Comparison of ENCODE assay signal across 2 cellular contexts in the genomic region with DNA sequence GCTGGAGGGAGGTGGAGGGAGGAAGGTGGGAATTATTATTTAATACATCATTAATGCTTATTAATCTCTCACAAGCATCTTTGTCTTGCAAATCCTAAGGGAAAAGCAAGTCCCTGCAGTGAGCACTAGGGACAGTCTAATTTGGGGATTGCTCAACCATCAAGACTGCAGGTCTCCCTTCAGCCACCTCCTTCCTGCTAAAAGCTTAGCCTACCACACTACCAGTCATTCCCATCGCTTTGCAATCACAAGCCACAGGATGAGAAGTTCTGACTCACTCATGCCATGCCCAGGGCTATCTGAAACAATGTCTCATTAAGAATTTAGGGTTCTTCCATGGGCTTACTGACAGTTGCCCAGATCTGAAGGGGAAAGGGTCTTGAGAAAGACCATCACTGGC.
TF ChIP-seq lines count a peak whose summit lies in the region.

No MANE protein-coding gene starts in this region.

TF ChIP-seq in SK-N-SH, 30 proteins besides CTCF, POLR2A, EP300 and RAD21 (continued from another document):
- no peak for TF ChIP-seq REST (IDR thresholded peaks at IDR 0.05; ENCODE audit: low read depth, low read length)
- TF ChIP-seq, protein P1, sequence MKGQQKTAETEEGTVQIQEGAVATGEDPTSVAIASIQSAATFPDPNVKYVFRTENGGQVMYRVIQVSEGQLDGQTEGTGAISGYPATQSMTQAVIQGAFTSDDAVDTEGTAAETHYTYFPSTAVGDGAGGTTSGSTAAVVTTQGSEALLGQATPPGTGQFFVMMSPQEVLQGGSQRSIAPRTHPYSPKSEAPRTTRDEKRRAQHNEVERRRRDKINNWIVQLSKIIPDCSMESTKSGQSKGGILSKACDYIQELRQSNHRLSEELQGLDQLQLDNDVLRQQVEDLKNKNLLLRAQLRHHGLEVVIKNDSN (IDR thresholded peaks at IDR 0.05; ENCODE audit: borderline replicate concordance, low read depth): no peak

TF ChIP-seq in SK-N-SH treated with all-trans-retinoic acid at 6 μM for 48 hours, 23 proteins besides CTCF, POLR2A, EP300 and RAD21 (continued from another document):
- TF ChIP-seq ZC3H10 (CRISPR knock-in tag; IDR thresholded peaks at IDR 0.05) (no peak), ZFP3 (CRISPR knock-in tag; IDR thresholded peaks at IDR 0.05) (no peak), OSR1 (CRISPR knock-in tag; IDR thresholded peaks at IDR 0.05) (no peak), BACH2 (CRISPR knock-in tag; IDR thresholded peaks at IDR 0.05; ENCODE audit: borderline replicate concordance) (no peak), GLIS3 (CRISPR knock-in tag; IDR thresholded peaks at IDR 0.05) (no peak), TSHZ2 (CRISPR knock-in tag; IDR thresholded peaks at IDR 0.05) (no peak), ISL1 (CRISPR knock-in tag; IDR thresholded peaks at IDR 0.05) (no peak), ZNF70 (CRISPR knock-in tag; IDR thresholded peaks at IDR 0.05) (no peak), ZNF565 (CRISPR knock-in tag; conservative IDR thresholded peaks at IDR 0.05; ENCODE audit: low read depth) (no peak), TCF4 (CRISPR knock-in tag; IDR thresholded peaks at IDR 0.05; ENCODE audit: borderline replicate concordance) (no peak)
- TF ChIP-seq, protein P2, sequence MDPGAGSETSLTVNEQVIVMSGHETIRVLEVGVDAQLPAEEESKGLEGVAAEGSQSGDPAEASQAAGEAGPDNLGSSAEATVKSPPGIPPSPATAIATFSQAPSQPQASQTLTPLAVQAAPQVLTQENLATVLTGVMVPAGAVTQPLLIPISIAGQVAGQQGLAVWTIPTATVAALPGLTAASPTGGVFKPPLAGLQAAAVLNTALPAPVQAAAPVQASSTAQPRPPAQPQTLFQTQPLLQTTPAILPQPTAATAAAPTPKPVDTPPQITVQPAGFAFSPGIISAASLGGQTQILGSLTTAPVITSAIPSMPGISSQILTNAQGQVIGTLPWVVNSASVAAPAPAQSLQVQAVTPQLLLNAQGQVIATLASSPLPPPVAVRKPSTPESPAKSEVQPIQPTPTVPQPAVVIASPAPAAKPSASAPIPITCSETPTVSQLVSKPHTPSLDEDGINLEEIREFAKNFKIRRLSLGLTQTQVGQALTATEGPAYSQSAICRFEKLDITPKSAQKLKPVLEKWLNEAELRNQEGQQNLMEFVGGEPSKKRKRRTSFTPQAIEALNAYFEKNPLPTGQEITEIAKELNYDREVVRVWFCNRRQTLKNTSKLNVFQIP (CRISPR knock-in tag; IDR thresholded peaks at IDR 0.05; ENCODE audit: borderline replicate concordance, low read depth): no peak
